Comparison of ENCODE assay signal across 1 cellular context in genomic region chr20:40844285-40844684, GRCh38.
A peak's percentile ranks its signal among the peaks of the same experiment; 100 is the strongest.
TF ChIP-seq lines count a peak whose summit lies in the region.

No MANE protein-coding gene starts in this region.

TF ChIP-seq in HEK293, 187 proteins besides CTCF, POLR2A, EP300 and RAD21 (continued from another document):
- TF ChIP-seq ZNF692 (tag by site-specific recombination; IDR thresholded peaks at IDR 0.05) (peak; percentile 74; the same call in 1 of the 2 replicates), PATZ1 (tag by site-specific recombination; IDR thresholded peaks at IDR 0.05) (no peak), ZNF341 (tag by site-specific recombination; IDR thresholded peaks at IDR 0.05; ENCODE audit: low read depth) (0 out of 2 replicates have a peak, but pooled peaks have one; percentile 21), SP7 (tag by site-specific recombination; IDR thresholded peaks at IDR 0.05) (peak; percentile 96), OSR2 (tag by site-specific recombination; IDR thresholded peaks at IDR 0.05) (peak; percentile 65), IKZF3 (tag by site-specific recombination; IDR thresholded peaks at IDR 0.05) (peak; percentile 76), ZIC2 (tag by site-specific recombination; IDR thresholded peaks at IDR 0.05) (peak; percentile 98), HOXD13 (CRISPR knock-in tag; IDR thresholded peaks at IDR 0.05; ENCODE audit: borderline replicate concordance) (no peak), ZNF558 (tag by site-specific recombination; IDR thresholded peaks at IDR 0.05) (peak; percentile 25; the same call in 1 of the 2 replicates), ZNF449 (tag by site-specific recombination; IDR thresholded peaks at IDR 0.05) (peak; percentile 36; the same call in 1 of the 2 replicates), PRDM4 (tag by site-specific recombination; IDR thresholded peaks at IDR 0.05) (peak; percentile 79), KLF9 (tag by site-specific recombination; IDR thresholded peaks at IDR 0.05; ENCODE audit: low read depth) (no peak), ZNF148 (tag by site-specific recombination; IDR thresholded peaks at IDR 0.05; ENCODE audit: borderline replicate concordance) (no peak), ZNF398 (tag by site-specific recombination; IDR thresholded peaks at IDR 0.05) (peak; percentile 43; the same call in 1 of the 2 replicates), ZNF302 (tag by site-specific recombination; IDR thresholded peaks at IDR 0.05; ENCODE audit: low read depth) (no peak), KLF16 (tag by site-specific recombination; IDR thresholded peaks at IDR 0.05) (peak; percentile 38; the same call in 1 of the 2 replicates), ZBTB17 (tag by site-specific recombination; IDR thresholded peaks at IDR 0.05) (peak; percentile 39; the same call in 1 of the 2 replicates), ZBTB8A (tag by site-specific recombination; IDR thresholded peaks at IDR 0.05) (peak; percentile 97), PRDM6 (tag by site-specific recombination; IDR thresholded peaks at IDR 0.05) (peak; percentile 86), ZNF561 (tag by site-specific recombination; IDR thresholded peaks at IDR 0.05; ENCODE audit: borderline replicate concordance) (peak; percentile 72; the same call in 1 of the 2 replicates), FEZF1 (tag by site-specific recombination; IDR thresholded peaks at IDR 0.05) (peak; percentile 79), ZNF629 (tag by site-specific recombination; IDR thresholded peaks at IDR 0.05) (peak; percentile 66), ZNF24 (tag by site-specific recombination; IDR thresholded peaks at IDR 0.05) (peak; percentile 79; the same call in 1 of the 2 replicates), ZSCAN5A (tag by site-specific recombination; IDR thresholded peaks at IDR 0.05) (no peak), INSM2 (tag by site-specific recombination; IDR thresholded peaks at IDR 0.05) (peak; percentile 60; the same call in 1 of the 2 replicates)
